ENCODE assay signal across 1 cellular context in genomic region chr3:142447852-142448315, GRCh38.
TF ChIP-seq lines count a peak whose summit lies in the region.

TSS of gene XRN1 (minus strand) at chr3:142448037. CDS start at chr3:142447944, 93 bp downstream.

TF ChIP-seq in HepG2, 621 proteins besides CTCF, POLR2A, EP300 and RAD21 (continued from another document and continues in another):
- peak; percentile 94 for TF ChIP-seq GATAD1 (CRISPR knock-in tag; IDR thresholded peaks at IDR 0.05)
- TF ChIP-seq GZF1 (CRISPR knock-in tag; IDR thresholded peaks at IDR 0.05): no peak
- 0 out of 2 replicates have a peak, but pooled peaks have one; percentile 25 for TF ChIP-seq GATAD2A (CRISPR knock-in tag; IDR thresholded peaks at IDR 0.05)
- no peak for TF ChIP-seq MAFG (CRISPR knock-in tag; IDR thresholded peaks at IDR 0.05)
- TF ChIP-seq ATM (IDR thresholded peaks at IDR 0.05; ENCODE audit: borderline replicate concordance): no peak
- TF ChIP-seq, protein P1, sequence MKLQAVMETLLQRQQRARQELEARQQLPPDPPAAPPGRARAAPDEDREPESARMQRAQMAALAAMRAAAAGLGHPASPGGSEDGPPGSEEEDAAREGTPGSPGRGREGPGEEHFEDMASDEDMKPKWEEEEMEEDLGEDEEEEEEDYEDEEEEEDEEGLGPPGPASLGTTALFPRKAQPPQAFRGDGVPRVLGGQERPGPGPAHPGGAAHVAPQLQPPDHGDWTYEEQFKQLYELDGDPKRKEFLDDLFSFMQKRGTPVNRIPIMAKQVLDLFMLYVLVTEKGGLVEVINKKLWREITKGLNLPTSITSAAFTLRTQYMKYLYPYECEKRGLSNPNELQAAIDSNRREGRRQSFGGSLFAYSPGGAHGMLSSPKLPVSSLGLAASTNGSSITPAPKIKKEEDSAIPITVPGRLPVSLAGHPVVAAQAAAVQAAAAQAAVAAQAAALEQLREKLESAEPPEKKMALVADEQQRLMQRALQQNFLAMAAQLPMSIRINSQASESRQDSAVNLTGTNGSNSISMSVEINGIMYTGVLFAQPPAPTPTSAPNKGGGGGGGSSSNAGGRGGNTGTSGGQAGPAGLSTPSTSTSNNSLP (IDR thresholded peaks at IDR 0.05; ENCODE audit: low read depth, low read length): peak; percentile 4; the same call in 1 of the 2 replicates
- peak; percentile 47; the same call in 1 of the 2 replicates for TF ChIP-seq NFKB2 (CRISPR knock-in tag; IDR thresholded peaks at IDR 0.05; ENCODE audit: borderline replicate concordance)
- TF ChIP-seq, protein P2, sequence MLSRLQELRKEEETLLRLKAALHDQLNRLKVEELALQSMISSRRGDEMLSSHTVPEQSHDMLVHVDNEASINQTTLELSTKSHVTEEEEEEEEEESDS (CRISPR knock-in tag; IDR thresholded peaks at IDR 0.05; ENCODE audit: borderline replicate concordance): no peak
- TF ChIP-seq ZMYM4 (CRISPR knock-in tag; IDR thresholded peaks at IDR 0.05): peak; percentile 87
- TF ChIP-seq BORCS8-MEF2B (CRISPR knock-in tag; IDR thresholded peaks at IDR 0.05): peak; percentile 64; the same call in 1 of the 2 replicates
- no peak for TF ChIP-seq ZNF234 (CRISPR knock-in tag; conservative IDR thresholded peaks at IDR 0.05)
- TF ChIP-seq PRMT3 (CRISPR knock-in tag; IDR thresholded peaks at IDR 0.05; ENCODE audit: borderline replicate concordance, low read depth): no peak
- TF ChIP-seq SALL2 (CRISPR knock-in tag; IDR thresholded peaks at IDR 0.05): no peak
- no peak for TF ChIP-seq NCOA1 (CRISPR knock-in tag; IDR thresholded peaks at IDR 0.05)
- no peak for TF ChIP-seq FOXP1 (IDR thresholded peaks at IDR 0.05)
- no peak for TF ChIP-seq FOXP1 (CRISPR knock-in tag; IDR thresholded peaks at IDR 0.05)
- no peak for TF ChIP-seq SCMH1 (CRISPR knock-in tag; IDR thresholded peaks at IDR 0.05; ENCODE audit: borderline replicate concordance)
- no peak for TF ChIP-seq ZSCAN22 (CRISPR knock-in tag; IDR thresholded peaks at IDR 0.05)
- TF ChIP-seq ZNF572 (CRISPR knock-in tag; IDR thresholded peaks at IDR 0.05): no peak
- no peak for TF ChIP-seq DNMT3B (CRISPR knock-in tag; conservative IDR thresholded peaks at IDR 0.05)
- TF ChIP-seq PRDM4 (CRISPR knock-in tag; IDR thresholded peaks at IDR 0.05; ENCODE audit: borderline replicate concordance): no peak
- peak; percentile 76 for TF ChIP-seq ZGPAT (CRISPR knock-in tag; IDR thresholded peaks at IDR 0.05)
- no peak for TF ChIP-seq E2F2 (CRISPR knock-in tag; IDR thresholded peaks at IDR 0.05; ENCODE audit: borderline replicate concordance)
- TF ChIP-seq, protein P3, sequence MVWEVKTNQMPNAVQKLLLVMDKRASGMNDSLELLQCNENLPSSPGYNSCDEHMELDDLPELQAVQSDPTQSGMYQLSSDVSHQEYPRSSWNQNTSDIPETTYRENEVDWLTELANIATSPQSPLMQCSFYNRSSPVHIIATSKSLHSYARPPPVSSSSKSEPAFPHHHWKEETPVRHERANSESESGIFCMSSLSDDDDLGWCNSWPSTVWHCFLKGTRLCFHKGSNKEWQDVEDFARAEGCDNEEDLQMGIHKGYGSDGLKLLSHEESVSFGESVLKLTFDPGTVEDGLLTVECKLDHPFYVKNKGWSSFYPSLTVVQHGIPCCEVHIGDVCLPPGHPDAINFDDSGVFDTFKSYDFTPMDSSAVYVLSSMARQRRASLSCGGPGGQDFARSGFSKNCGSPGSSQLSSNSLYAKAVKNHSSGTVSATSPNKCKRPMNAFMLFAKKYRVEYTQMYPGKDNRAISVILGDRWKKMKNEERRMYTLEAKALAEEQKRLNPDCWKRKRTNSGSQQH (CRISPR knock-in tag; IDR thresholded peaks at IDR 0.05; ENCODE audit: low read depth): peak; percentile 41; the same call in 1 of the 2 replicates
- TF ChIP-seq TAF15 (IDR thresholded peaks at IDR 0.05; ENCODE audit: low read depth, low read length, poor library complexity, severe bottlenecking): no peak
- TF ChIP-seq ZNF460 (CRISPR knock-in tag; IDR thresholded peaks at IDR 0.05; ENCODE audit: borderline replicate concordance): no peak
- TF ChIP-seq, protein P4, sequence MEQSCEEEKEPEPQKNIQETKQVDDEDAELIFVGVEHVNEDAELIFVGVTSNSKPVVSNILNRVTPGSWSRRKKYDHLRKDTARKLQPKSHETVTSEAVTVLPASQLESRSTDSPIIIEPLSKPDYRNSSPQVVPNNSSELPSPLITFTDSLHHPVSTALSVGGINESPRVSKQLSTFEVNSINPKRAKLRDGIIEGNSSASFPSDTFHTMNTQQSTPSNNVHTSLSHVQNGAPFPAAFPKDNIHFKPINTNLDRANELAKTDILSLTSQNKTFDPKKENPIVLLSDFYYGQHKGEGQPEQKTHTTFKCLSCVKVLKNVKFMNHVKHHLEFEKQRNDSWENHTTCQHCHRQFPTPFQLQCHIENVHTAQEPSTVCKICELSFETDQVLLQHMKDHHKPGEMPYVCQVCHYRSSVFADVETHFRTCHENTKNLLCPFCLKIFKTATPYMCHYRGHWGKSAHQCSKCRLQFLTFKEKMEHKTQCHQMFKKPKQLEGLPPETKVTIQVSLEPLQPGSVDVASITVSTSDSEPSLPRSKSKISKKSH (CRISPR knock-in tag; IDR thresholded peaks at IDR 0.05; ENCODE audit: borderline replicate concordance): no peak
- TF ChIP-seq RBM22 (optimal IDR thresholded peaks at IDR 0.05; ENCODE audit: low read length): no peak
- no peak for TF ChIP-seq ZNF652 (CRISPR knock-in tag; IDR thresholded peaks at IDR 0.05; ENCODE audit: borderline replicate concordance, low read depth)
- no peak for TF ChIP-seq ZNF800 (CRISPR knock-in tag; IDR thresholded peaks at IDR 0.05)
- TF ChIP-seq PTBP1 (IDR thresholded peaks at IDR 0.05; ENCODE audit: low read depth, low read length, poor library complexity, severe bottlenecking): no peak
- no peak for TF ChIP-seq PAX8 (CRISPR knock-in tag; IDR thresholded peaks at IDR 0.05; ENCODE audit: borderline replicate concordance)
- TF ChIP-seq ATF7 (IDR thresholded peaks at IDR 0.05): no peak
- no peak for TF ChIP-seq ATF7 (CRISPR knock-in tag; IDR thresholded peaks at IDR 0.05)
- TF ChIP-seq ZNF160 (CRISPR knock-in tag; IDR thresholded peaks at IDR 0.05): no peak
- no peak for TF ChIP-seq ZNF138 (CRISPR knock-in tag; IDR thresholded peaks at IDR 0.05; ENCODE audit: low read depth)
- TF ChIP-seq ZNF331 (CRISPR knock-in tag; IDR thresholded peaks at IDR 0.05): peak; percentile 86
- TF ChIP-seq RFXAP (CRISPR knock-in tag; IDR thresholded peaks at IDR 0.05; ENCODE audit: borderline replicate concordance): no peak
- TF ChIP-seq POGZ (CRISPR knock-in tag; IDR thresholded peaks at IDR 0.05): peak; percentile 93
- no peak; the same call in 1 of the 2 replicates for TF ChIP-seq BRCA1 (CRISPR knock-in tag; IDR thresholded peaks at IDR 0.05)
- TF ChIP-seq ZNF235 (CRISPR knock-in tag; IDR thresholded peaks at IDR 0.05; ENCODE audit: borderline replicate concordance): no peak
- TF ChIP-seq SAP130 (CRISPR knock-in tag; IDR thresholded peaks at IDR 0.05; ENCODE audit: low read depth): peak; percentile 93
- TF ChIP-seq, protein P5, sequence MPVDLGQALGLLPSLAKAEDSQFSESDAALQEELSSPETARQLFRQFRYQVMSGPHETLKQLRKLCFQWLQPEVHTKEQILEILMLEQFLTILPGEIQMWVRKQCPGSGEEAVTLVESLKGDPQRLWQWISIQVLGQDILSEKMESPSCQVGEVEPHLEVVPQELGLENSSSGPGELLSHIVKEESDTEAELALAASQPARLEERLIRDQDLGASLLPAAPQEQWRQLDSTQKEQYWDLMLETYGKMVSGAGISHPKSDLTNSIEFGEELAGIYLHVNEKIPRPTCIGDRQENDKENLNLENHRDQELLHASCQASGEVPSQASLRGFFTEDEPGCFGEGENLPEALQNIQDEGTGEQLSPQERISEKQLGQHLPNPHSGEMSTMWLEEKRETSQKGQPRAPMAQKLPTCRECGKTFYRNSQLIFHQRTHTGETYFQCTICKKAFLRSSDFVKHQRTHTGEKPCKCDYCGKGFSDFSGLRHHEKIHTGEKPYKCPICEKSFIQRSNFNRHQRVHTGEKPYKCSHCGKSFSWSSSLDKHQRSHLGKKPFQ (CRISPR knock-in tag; IDR thresholded peaks at IDR 0.05; ENCODE audit: insufficient replicate concordance): no peak
- TF ChIP-seq, protein P6, sequence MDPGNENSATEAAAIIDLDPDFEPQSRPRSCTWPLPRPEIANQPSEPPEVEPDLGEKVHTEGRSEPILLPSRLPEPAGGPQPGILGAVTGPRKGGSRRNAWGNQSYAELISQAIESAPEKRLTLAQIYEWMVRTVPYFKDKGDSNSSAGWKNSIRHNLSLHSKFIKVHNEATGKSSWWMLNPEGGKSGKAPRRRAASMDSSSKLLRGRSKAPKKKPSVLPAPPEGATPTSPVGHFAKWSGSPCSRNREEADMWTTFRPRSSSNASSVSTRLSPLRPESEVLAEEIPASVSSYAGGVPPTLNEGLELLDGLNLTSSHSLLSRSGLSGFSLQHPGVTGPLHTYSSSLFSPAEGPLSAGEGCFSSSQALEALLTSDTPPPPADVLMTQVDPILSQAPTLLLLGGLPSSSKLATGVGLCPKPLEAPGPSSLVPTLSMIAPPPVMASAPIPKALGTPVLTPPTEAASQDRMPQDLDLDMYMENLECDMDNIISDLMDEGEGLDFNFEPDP (CRISPR knock-in tag; conservative IDR thresholded peaks at IDR 0.05): no peak
- TF ChIP-seq, protein P7, sequence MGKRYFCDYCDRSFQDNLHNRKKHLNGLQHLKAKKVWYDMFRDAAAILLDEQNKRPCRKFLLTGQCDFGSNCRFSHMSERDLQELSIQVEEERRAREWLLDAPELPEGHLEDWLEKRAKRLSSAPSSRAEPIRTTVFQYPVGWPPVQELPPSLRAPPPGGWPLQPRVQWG (CRISPR knock-in tag; IDR thresholded peaks at IDR 0.05; ENCODE audit: borderline replicate concordance, low read depth): no peak
- TF ChIP-seq THAP11 (CRISPR knock-in tag; IDR thresholded peaks at IDR 0.05): peak; percentile 88
- TF ChIP-seq, protein P8, sequence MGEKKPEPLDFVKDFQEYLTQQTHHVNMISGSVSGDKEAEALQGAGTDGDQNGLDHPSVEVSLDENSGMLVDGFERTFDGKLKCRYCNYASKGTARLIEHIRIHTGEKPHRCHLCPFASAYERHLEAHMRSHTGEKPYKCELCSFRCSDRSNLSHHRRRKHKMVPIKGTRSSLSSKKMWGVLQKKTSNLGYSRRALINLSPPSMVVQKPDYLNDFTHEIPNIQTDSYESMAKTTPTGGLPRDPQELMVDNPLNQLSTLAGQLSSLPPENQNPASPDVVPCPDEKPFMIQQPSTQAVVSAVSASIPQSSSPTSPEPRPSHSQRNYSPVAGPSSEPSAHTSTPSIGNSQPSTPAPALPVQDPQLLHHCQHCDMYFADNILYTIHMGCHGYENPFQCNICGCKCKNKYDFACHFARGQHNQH (CRISPR knock-in tag; IDR thresholded peaks at IDR 0.05): peak; percentile 85
- no peak for TF ChIP-seq MEF2D (CRISPR knock-in tag; IDR thresholded peaks at IDR 0.05)
